In genomic region chr19:2376784-2377519, GRCh38 we compare ENCODE assay signal across 42 cellular contexts. TPM values are rescaled to one million over a fixed set of nuclear protein-coding genes. Genes with fewer than 3 reads are reported as not detected.
A peak's percentile ranks its signal among the peaks of the same experiment; 100 is the strongest.
DNase-seq lines count a peak whose midpoint lies in the region; ATAC-seq and TF ChIP-seq lines count a peak whose summit lies in the region.
"Had no signal": no experiment of that assay in that cellular context is flagged by ENCODE, and none has a peak within 500 bp of the region (broad histone marks: within the 10 kb centered on the region; RNA-seq: fewer than 3 reads in every experiment).

No MANE protein-coding gene starts in this region.

- H3K4me1 Mint-ChIP-seq in memory B cell (peaks cover 6% of the 10 kb centered on the region), glutamatergic neuron (ENCODE audit: low read depth, unreplicated experiment) (peaks cover 8% of the 10 kb centered on the region)
- H3K4me1 Mint-ChIP-seq: immature natural killer cell; stimulated activated naive CD8-positive, alpha-beta T cell treated with anti-CD3 and anti-CD28 coated beads, Interleukin-15, amount 100 ng/mL, for 72 hours had no signal

- CTCF ChIA-PET in RWPE1 (lab: Yijun Ruan, JAX): no interaction called here

- no peak overlapping the region for H3K4me3 ChIP-seq in H7 (ENCODE audit: insufficient read depth, low read depth, low read length)
- H3K4me3 ChIP-seq: colonic mucosa, thyroid gland, uterus had no signal

- H3K27ac Mint-ChIP-seq in memory B cell (peak overlapping the region; percentile 89), glutamatergic neuron (ENCODE audit: unreplicated experiment) (no peak overlapping the region)
- H3K27ac Mint-ChIP-seq: activated naive CD8-positive, alpha-beta T cell treated with anti-CD3 and anti-CD28 coated beads for 36 hours; activated T-cell treated with anti-CD3 and anti-CD28 coated beads, Interleukin-2, amount 50 U/mL, for 24 hours had no signal

- peaks cover 4% of the 10 kb centered on the region for H3K36me3 Mint-ChIP-seq in memory B cell
- no peaks in the 10 kb centered on the region for H3K36me3 Mint-ChIP-seq in glutamatergic neuron (ENCODE audit: unreplicated experiment)
- H3K36me3 Mint-ChIP-seq: activated naive CD8-positive, alpha-beta T cell treated with anti-CD3 and anti-CD28 coated beads for 36 hours had no signal

- DNase-seq in NCI-H2107 treated with DMSO at 0.1 percent for 48 hours (lab: John Stamatoyannopoulos, UW; ENCODE audit: unreplicated experiment) (peak; percentile 11), NCI-H2107 (lab: John Stamatoyannopoulos, UW) (no peak), H7 (peak; percentile 42), RWPE1 (ENCODE audit: low spot score) (no peak), memory B cell (ENCODE audit: low spot score in 2 of 2) (no peak), NOMO-1 (lab: John Stamatoyannopoulos, UW; ENCODE audit: unreplicated experiment in 2 of 2) (no peak), glutamatergic neuron (no peak)
- DNase-seq: 8988T; activated CD4-positive, alpha-beta T cell treated with anti-CD3 and anti-CD28 coated beads for 48 hours; activated gamma-delta T cell; activated naive CD8-positive, alpha-beta T cell treated with anti-CD3 and anti-CD28 coated beads for 36 hours; activated T-cell treated with anti-CD3 and anti-CD28 coated beads, Interleukin-2, amount 50 U/mL, for 24 hours; anterior cingulate cortex; C1 segment of cervical spinal cord; colonic mucosa; COR-L47; DND-41; effector CD8-positive, alpha-beta T cell; GF-D8; GOT3; hypothalamus; immature natural killer cell; Kasumi-1; left colon; mammary epithelial cell; NCI-H1436 treated with DMSO at 0.1 percent for 48 hours; NCI-H2227 treated with DMSO at 0.1 percent for 48 hours; NCI-H526 treated with DMSO at 0.1 percent for 48 hours; right cardiac atrium; SIG-M5; stimulated activated CD4-positive, alpha-beta T cell treated with anti-CD3 and anti-CD28 coated beads, Interleukin-1b, Interleukin-23, amount 100 ng/mL, for 48 hours; stimulated activated naive CD8-positive, alpha-beta T cell treated with anti-CD3 and anti-CD28 coated beads, Interleukin-15, amount 100 ng/mL, for 72 hours; SW 1271; T-helper 9 cell; thyroid gland; uterus had no signal

- ATAC-seq in memory B cell (ENCODE audit: low read depth) (no peak), GM18520 (IDR thresholded peaks at IDR 0.05; ENCODE audit: unreplicated experiment) (no peak)
- ATAC-seq: left colon; right cardiac atrium; stimulated activated naive CD8-positive, alpha-beta T cell treated with anti-CD3 and anti-CD28 coated beads, Interleukin-15, amount 100 ng/mL, for 72 hours had no signal

- POLR2A ChIA-PET in RWPE1 (lab: Yijun Ruan, JAX; ENCODE audit: low non-redundant PET): no interaction called here

- H3K4me3 Mint-ChIP-seq in memory B cell (no peak overlapping the region), glutamatergic neuron (ENCODE audit: unreplicated experiment) (no peak overlapping the region)
- H3K4me3 Mint-ChIP-seq: activated naive CD8-positive, alpha-beta T cell treated with anti-CD3 and anti-CD28 coated beads for 36 hours; activated T-cell treated with anti-CD3 and anti-CD28 coated beads, Interleukin-2, amount 50 U/mL, for 24 hours; immature natural killer cell; stimulated activated naive CD8-positive, alpha-beta T cell treated with anti-CD3 and anti-CD28 coated beads, Interleukin-15, amount 100 ng/mL, for 72 hours had no signal

- no peaks in the 10 kb centered on the region for H3K27me3 ChIP-seq in H7 (ENCODE audit: control insufficient read depth, insufficient read depth, low read length)
- H3K27me3 ChIP-seq: colonic mucosa, thyroid gland, uterus had no signal

- H3K27me3 Mint-ChIP-seq in memory B cell: peaks cover 6% of the 10 kb centered on the region
- peaks cover 3% of the 10 kb centered on the region for H3K27me3 Mint-ChIP-seq in glutamatergic neuron (ENCODE audit: unreplicated experiment)

- TF ChIP-seq CTCF in RWPE1 (conservative IDR thresholded peaks at IDR 0.05; ENCODE audit: low read depth) (no peak), glutamatergic neuron (IDR thresholded peaks at IDR 0.05; ENCODE audit: partially characterized antibody, unreplicated experiment) (no peak)

- H3K9me3 Mint-ChIP-seq in memory B cell (peaks cover 7% of the 10 kb centered on the region), glutamatergic neuron (ENCODE audit: unreplicated experiment) (peaks cover 8% of the 10 kb centered on the region)

- H3K27ac ChIP-seq in RWPE1: peak overlapping the region; percentile 28; the same call in 1 of the 2 replicates
- H3K27ac ChIP-seq: colonic mucosa, HL-60, thyroid gland, uterus, VCaP had no signal

- H3K36me3 ChIP-seq in H7 (replicated peaks; ENCODE audit: control insufficient read depth, insufficient read depth, low read length): no peaks in the 10 kb centered on the region
- H3K36me3 ChIP-seq: colonic mucosa, thyroid gland, uterus had no signal

RNA-seq across cellular contexts. Expression of gene TMPRSS9, which starts 16.9 kb away (rescaled TPM):
- 0.48 TPM in 1 of 2 replicates, not detected in the other for total RNA-seq in H7 (2014; rRNA removed; shearing (Covaris generic))
- 0.29 TPM for total RNA-seq in glutamatergic neuron (ENCODE audit: unreplicated experiment)
- total RNA-seq: activated CD8-positive, alpha-beta memory T cell treated with anti-CD3 and anti-CD28 coated beads for 36 hours; activated naive CD8-positive, alpha-beta T cell treated with anti-CD3 and anti-CD28 coated beads for 36 hours; epithelial cell of proximal tubule; mammary epithelial cell; posterior vena cava had no signal

RNA-seq across cellular contexts. Expression of gene SPPL2B, which starts 48.5 kb away (rescaled TPM):
- 65.9 and 75.3 TPM in 2 replicates for total RNA-seq in H7 (2014; rRNA removed; shearing (Covaris generic))
- total RNA-seq in glutamatergic neuron (ENCODE audit: unreplicated experiment): 166 TPM

RNA-seq across cellular contexts. Expression of gene LSM7, which starts 48.6 kb away (rescaled TPM):
- 320 and 421 TPM in 2 replicates for total RNA-seq in H7 (2014; rRNA removed; shearing (Covaris generic))
- total RNA-seq in glutamatergic neuron (ENCODE audit: unreplicated experiment): 105 TPM

RNA-seq across cellular contexts. Expression of gene TIMM13, which starts 50.4 kb away (rescaled TPM):
- 176 and 179 TPM in 2 replicates for total RNA-seq in H7 (2014; rRNA removed; shearing (Covaris generic))
- 91.5 TPM for total RNA-seq in glutamatergic neuron (ENCODE audit: unreplicated experiment)

Comparison
In these comparisons a context has a peak if more than half of its experiments do, and no peak if none do; other contexts are left out.
1. DNase-seq: peak in NCI-H2107 treated with DMSO at 0.1 percent for 48 hours (single experiment) and H7 (single experiment); none in NCI-H2107 (single experiment), RWPE1 (single experiment), memory B cell (0 of 2), NOMO-1 (0 of 2) and glutamatergic neuron (single experiment).